ENCODE assay signal across 16 cellular contexts in the genomic region with DNA sequence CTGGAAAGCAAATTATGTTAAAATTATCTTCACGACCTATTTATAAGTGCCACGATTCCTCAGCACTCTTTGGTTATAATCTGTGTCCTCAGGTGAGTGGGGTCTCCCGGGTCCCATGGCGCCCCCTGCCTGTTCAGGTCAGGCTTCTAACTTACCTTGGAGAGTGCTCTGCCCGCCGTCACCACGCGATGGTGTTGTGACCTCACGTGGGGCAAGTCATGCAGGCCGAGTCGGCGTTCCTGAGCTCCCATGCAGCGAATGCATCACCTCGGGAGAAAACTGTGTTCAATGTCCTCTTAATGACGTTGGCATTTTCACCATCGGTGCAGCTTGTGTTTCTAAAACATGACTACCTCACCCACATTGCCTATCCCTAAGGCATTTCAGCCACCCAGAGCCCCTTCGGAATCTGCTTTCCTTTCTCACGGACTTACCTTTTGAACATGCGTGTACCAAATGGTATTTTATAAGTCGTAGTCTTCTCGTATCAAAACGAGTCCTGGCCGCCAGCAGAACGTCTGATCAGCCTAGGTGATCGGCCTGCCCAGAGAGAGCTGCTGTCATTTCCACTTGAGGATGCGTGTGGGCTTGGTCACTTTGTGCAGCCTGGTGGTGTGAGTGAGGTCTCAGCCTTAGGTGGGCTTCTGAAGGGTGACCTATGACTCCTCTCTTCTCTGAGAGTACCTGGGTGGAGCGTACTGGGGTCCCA.
DNase-seq lines count a peak whose midpoint lies in the region; ATAC-seq and TF ChIP-seq lines count a peak whose summit lies in the region.
"Had no signal": no experiment of that assay in that cellular context is flagged by ENCODE, and none has a peak within 500 bp of the region (broad histone marks: within the 10 kb centered on the region; RNA-seq: fewer than 3 reads in every experiment).

No MANE protein-coding gene starts in this region.

- no peak overlapping the region for H3K4me3 Mint-ChIP-seq in activated naive CD4-positive, alpha-beta T cell treated with anti-CD3 and anti-CD28 coated beads, Interleukin-2, amount 10 ng/mL, durations not matched to agents 7 days and 5 days
- peak overlapping the region in 1 of 2 donors; percentile 11 for H3K4me3 Mint-ChIP-seq in stimulated activated naive B cell treated with anti-CD40 and anti-IgM and Interleukin-4, amounts not matched to agents 10 μg/mL and 1 μg/mL and 100 μg/mL, for 72 hours
- H3K4me3 Mint-ChIP-seq: nephron had no signal

- TF ChIP-seq CTCF in RWPE1 (conservative IDR thresholded peaks at IDR 0.05; ENCODE audit: low read depth), result no peak

- DNase-seq in activated naive CD4-positive, alpha-beta T cell treated with anti-CD3 and anti-CD28 coated beads, Interleukin-2, amount 10 ng/mL, durations not matched to agents 7 days and 5 days, result no peak
- DNase-seq in activated naive CD4-positive, alpha-beta T cell treated with anti-CD3 and anti-CD28 coated beads, Interleukin-2, amount 50 U/mL, for 72 hours (ENCODE audit: low spot score in 2 of 2), result no peak
- DNase-seq in RWPE1 (ENCODE audit: low spot score), result no peak
- DNase-seq in iPS-NIHi11 (ENCODE audit: low spot score), result peak; percentile 84
- no peak for DNase-seq in stimulated activated naive B cell treated with anti-CD40 and anti-IgM and Interleukin-4, amounts not matched to agents 10 μg/mL and 1 μg/mL and 100 μg/mL, for 72 hours
- no peak for DNase-seq in SIG-M5 (lab: John Stamatoyannopoulos, UW)
- DNase-seq in NCI-H446 treated with DMSO at 0.1 percent for 48 hours (lab: John Stamatoyannopoulos, UW), result no peak
- no peak for DNase-seq in DMS 273 (lab: John Stamatoyannopoulos, UW; ENCODE audit: unreplicated experiment)
- DNase-seq: activated gamma-delta T cell treated with Interleukin-2 at 50 U/mL for 16 hours; IMR-90; mammary epithelial cell; NCI-H2171; stimulated activated CD4-positive, alpha-beta T cell treated with anti-CD3 and anti-CD28 coated beads, Interleukin-4, amount 100 ng/mL, for 1 hour; tibial artery had no signal

- no peaks in the 10 kb centered on the region for H3K27me3 Mint-ChIP-seq in activated naive CD4-positive, alpha-beta T cell treated with anti-CD3 and anti-CD28 coated beads, Interleukin-2, amount 10 ng/mL, durations not matched to agents 7 days and 5 days
- no peaks in the 10 kb centered on the region for H3K27me3 Mint-ChIP-seq in stimulated activated naive B cell treated with anti-CD40 and anti-IgM and Interleukin-4, amounts not matched to agents 10 μg/mL and 1 μg/mL and 100 μg/mL, for 72 hours

- H3K9me3 Mint-ChIP-seq in activated naive CD4-positive, alpha-beta T cell treated with anti-CD3 and anti-CD28 coated beads, Interleukin-2, amount 10 ng/mL, durations not matched to agents 7 days and 5 days, result no peaks in the 10 kb centered on the region
- H3K9me3 Mint-ChIP-seq in activated naive CD4-positive, alpha-beta T cell treated with anti-CD3 and anti-CD28 coated beads, Interleukin-2, amount 50 U/mL, for 72 hours, result no peaks in the 10 kb centered on the region
- no peaks in the 10 kb centered on the region for H3K9me3 Mint-ChIP-seq in stimulated activated naive B cell treated with anti-CD40 and anti-IgM and Interleukin-4, amounts not matched to agents 10 μg/mL and 1 μg/mL and 100 μg/mL, for 72 hours
- H3K9me3 Mint-ChIP-seq: nephron had no signal

- POLR2A ChIA-PET in RWPE1 (lab: Yijun Ruan, JAX; ENCODE audit: low non-redundant PET), result no interaction called here

- no peaks in the 10 kb centered on the region for H3K4me1 Mint-ChIP-seq in activated naive CD4-positive, alpha-beta T cell treated with anti-CD3 and anti-CD28 coated beads, Interleukin-2, amount 10 ng/mL, durations not matched to agents 7 days and 5 days
- H3K4me1 Mint-ChIP-seq in stimulated activated naive B cell treated with anti-CD40 and anti-IgM and Interleukin-4, amounts not matched to agents 10 μg/mL and 1 μg/mL and 100 μg/mL, for 72 hours, result peaks cover 50 to 72% of the 10 kb centered on the region in 2 donors

- ATAC-seq in activated naive CD4-positive, alpha-beta T cell treated with anti-CD3 and anti-CD28 coated beads, Interleukin-2, amount 50 U/mL, for 72 hours, result no peak
- ATAC-seq in stimulated activated naive B cell treated with anti-CD40 and anti-IgM and Interleukin-4, amounts not matched to agents 10 μg/mL and 1 μg/mL and 100 μg/mL, for 72 hours (replicated peaks), result no peak
- ATAC-seq: sciatic nerve had no signal

- H3K27ac ChIP-seq in RWPE1, result peak overlapping the region; percentile 76; the same call in 1 of the 2 replicates
- H3K27ac ChIP-seq: tibial artery had no signal

- H3K27ac Mint-ChIP-seq in activated naive CD4-positive, alpha-beta T cell treated with anti-CD3 and anti-CD28 coated beads, Interleukin-2, amount 10 ng/mL, durations not matched to agents 7 days and 5 days, result peak overlapping the region; percentile 72
- H3K27ac Mint-ChIP-seq in activated naive CD4-positive, alpha-beta T cell treated with anti-CD3 and anti-CD28 coated beads, Interleukin-2, amount 50 U/mL, for 72 hours, result no peak overlapping the region
- H3K27ac Mint-ChIP-seq in stimulated activated naive B cell treated with anti-CD40 and anti-IgM and Interleukin-4, amounts not matched to agents 10 μg/mL and 1 μg/mL and 100 μg/mL, for 72 hours, result peak overlapping the region; percentile 47
- H3K27ac Mint-ChIP-seq: nephron had no signal

- CTCF ChIA-PET in activated naive CD4-positive, alpha-beta T cell treated with anti-CD3 and anti-CD28 coated beads, Interleukin-2, amount 10 ng/mL, durations not matched to agents 7 days and 5 days (lab: Charles Lee), result no interaction called here
- CTCF ChIA-PET in RWPE1 (lab: Yijun Ruan, JAX), result no interaction called here

- peaks cover 33% of the 10 kb centered on the region for H3K36me3 Mint-ChIP-seq in activated naive CD4-positive, alpha-beta T cell treated with anti-CD3 and anti-CD28 coated beads, Interleukin-2, amount 10 ng/mL, durations not matched to agents 7 days and 5 days
- H3K36me3 Mint-ChIP-seq in activated naive CD4-positive, alpha-beta T cell treated with anti-CD3 and anti-CD28 coated beads, Interleukin-2, amount 50 U/mL, for 72 hours, result peaks cover 21 to 22% of the 10 kb centered on the region in 2 donors
- peaks cover 44 to 79% of the 10 kb centered on the region in 2 donors for H3K36me3 Mint-ChIP-seq in stimulated activated naive B cell treated with anti-CD40 and anti-IgM and Interleukin-4, amounts not matched to agents 10 μg/mL and 1 μg/mL and 100 μg/mL, for 72 hours

Comparison
In these comparisons a context has a peak if more than half of its experiments do, and no peak if none do; other contexts are left out.
1. H3K27ac Mint-ChIP-seq: peak in activated naive CD4-positive, alpha-beta T cell treated with anti-CD3 and anti-CD28 coated beads, Interleukin-2, amount 10 ng/mL, durations not matched to agents 7 days and 5 days (single experiment) and stimulated activated naive B cell treated with anti-CD40 and anti-IgM and Interleukin-4, amounts not matched to agents 10 μg/mL and 1 μg/mL and 100 μg/mL, for 72 hours (single experiment); none in activated naive CD4-positive, alpha-beta T cell treated with anti-CD3 and anti-CD28 coated beads, Interleukin-2, amount 50 U/mL, for 72 hours (0 of 2).